ENCODE assay signal across 13 cellular contexts in the genomic region with DNA sequence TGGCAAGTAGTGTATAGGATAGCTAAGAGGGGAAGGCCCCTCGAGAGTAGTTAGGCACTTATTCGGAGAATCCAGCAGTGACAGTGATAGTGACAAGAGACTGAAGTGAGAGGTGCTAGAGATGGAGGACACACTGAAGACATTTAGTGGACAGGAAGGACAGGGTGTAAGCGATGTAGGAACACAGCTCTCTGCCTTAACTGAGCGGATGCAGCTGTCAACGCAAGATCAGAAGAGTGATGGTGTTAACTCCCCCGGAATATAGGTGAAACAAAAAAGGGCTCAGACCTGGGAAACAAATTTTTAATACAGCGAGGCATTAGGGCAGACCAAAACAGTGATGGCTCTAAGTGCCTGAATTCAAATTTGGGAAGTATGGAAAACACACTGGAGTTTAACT. TPM values are rescaled to one million over a fixed set of nuclear protein-coding genes. Genes with fewer than 3 reads are reported as not detected.
DNase-seq lines count a peak whose midpoint lies in the region; ATAC-seq and TF ChIP-seq lines count a peak whose summit lies in the region.
"Had no signal": no experiment of that assay in that cellular context is flagged by ENCODE, and none has a peak within 500 bp of the region (broad histone marks: within the 10 kb centered on the region; RNA-seq: fewer than 3 reads in every experiment).

No MANE protein-coding gene starts in this region.

- H3K9me2 ChIP-seq in OCI-LY1 (ENCODE audit: low read depth, low read length) = no peaks in the 10 kb centered on the region

- peak; percentile 74 for DNase-seq in Jurkat, Clone E6-1 (ENCODE audit: low read depth, low spot score)
- DNase-seq in left colon (no peak), T-helper 9 cell (no peak), spleen (no peak), SW480 (ENCODE audit: low spot score) (no peak)
- DNase-seq: C1 segment of cervical spinal cord; CD4-positive, alpha-beta memory T cell; COR-L47; DMS153; DND-41; H7; HCEC 1CT had no signal

- H3F3A ChIP-seq in OCI-LY1 (ENCODE audit: insufficient read depth, low read length) = peaks cover 5% of the 10 kb centered on the region; the same call in 1 of the 2 replicates

- H3K36me3 ChIP-seq in OCI-LY1 (ENCODE audit: insufficient read depth, low read length) = peaks cover 45% of the 10 kb centered on the region; the same call in 1 of the 2 replicates
- peaks cover 0 to 51% (median 20%) of the 10 kb centered on the region in 6 donors for H3K36me3 ChIP-seq in spleen

- no peak for TF ChIP-seq POLR2A in spleen (IDR thresholded peaks at IDR 0.05)

- no peak for TF ChIP-seq CTCF in OCI-LY1 (IDR thresholded peaks at IDR 0.05; ENCODE audit: low read length)
- no peak for TF ChIP-seq CTCF in spleen (IDR thresholded peaks at IDR 0.05 in 8 of 11, conservative IDR thresholded peaks at IDR 0.05 in 3 of 11)

- WGBS in spleen, 5 donors = 87 to 94% (median 91%) methylated on average over 7 of the region's 7 CpGs

- no peak overlapping the region for H3K4me2 ChIP-seq in OCI-LY1 (ENCODE audit: low read length)

- H3K27me3 ChIP-seq in OCI-LY1 (ENCODE audit: insufficient read depth, low read length) = no peaks in the 10 kb centered on the region
- H3K27me3 ChIP-seq in spleen (replicated peaks in 1 of 7) = no peaks in the 10 kb centered on the region

- intact Hi-C loops in left colon (cut with DNase I, micrococcal nuclease) = no loop called here
- intact Hi-C loops in spleen (cut with DNase I; ENCODE audit: low total_unique reads) = no loop called here

- no peaks in the 10 kb centered on the region for H3K79me2 ChIP-seq in OCI-LY1 (ENCODE audit: insufficient read depth, low read length)

- no peak overlapping the region for H3K9ac ChIP-seq in OCI-LY1 (ENCODE audit: low read length)

- H3K4me1 ChIP-seq in OCI-LY1 (ENCODE audit: insufficient read depth, low read length, severe bottlenecking) = peaks cover 15% of the 10 kb centered on the region
- H3K4me1 ChIP-seq in spleen = no peaks in the 10 kb centered on the region

- H4K20me1 ChIP-seq in OCI-LY1 (ENCODE audit: insufficient read depth, low read length) = no peaks in the 10 kb centered on the region

- H2AFZ ChIP-seq in OCI-LY1 (ENCODE audit: low read length) = no peak overlapping the region

- H3K9me3 ChIP-seq in OCI-LY1 (ENCODE audit: low read length) (no peaks in the 10 kb centered on the region), spleen (no peaks in the 10 kb centered on the region)

- no peak overlapping the region for H3K4me3 ChIP-seq in Jurkat, Clone E6-1 (ENCODE audit: low read length)
- no peak overlapping the region for H3K4me3 ChIP-seq in OCI-LY1 (ENCODE audit: low read depth, low read length, poor library complexity, severe bottlenecking)
- no peak overlapping the region for H3K4me3 ChIP-seq in spleen

- H3K27ac ChIP-seq in OCI-LY1 (ENCODE audit: low read depth, low read length, poor library complexity, severe bottlenecking) = peak overlapping the region; percentile 7
- no peak overlapping the region for H3K27ac ChIP-seq in spleen

- ATAC-seq in left colon = peak; percentile 13

RNA-seq across cellular contexts. Expression of gene SOD1, which starts 15.8 kb away (rescaled TPM):
- 663 TPM for polyA plus RNA-seq in Jurkat, Clone E6-1 (2012; ENCODE audit: insufficient read depth, insufficient read length)
- total RNA-seq in left colon (100 to 1,000 TPM; 274 to 339 TPM), spleen (100 to 1,000 TPM in 5 of 7 donors, 10 to 100 TPM in 2; 81.9 to 142 (median 126) TPM)
- polyA plus RNA-seq in spleen = 100 to 1,000 TPM; 192 to 255 (median 241) TPM

RNA-seq across cellular contexts. Expression of gene SCAF4, which starts 56.6 kb away (rescaled TPM):
- polyA plus RNA-seq in Jurkat, Clone E6-1 (2012; ENCODE audit: insufficient read depth, insufficient read length) = 40.1 TPM
- total RNA-seq in left colon (10 to 100 TPM; 33.3 to 34.2 TPM), spleen (10 to 100 TPM; 28.2 to 48.4 (median 38.9) TPM)
- polyA plus RNA-seq in spleen = 10 to 100 TPM; 10.1 to 14.5 (median 10.2) TPM
